In genomic region chr5:180852510-180852909, GRCh38 we compare ENCODE assay signal across 24 cellular contexts. TPM values are rescaled to one million over a fixed set of nuclear protein-coding genes. Genes with fewer than 3 reads are reported as not detected.
"Had no signal": no experiment of that assay in that cellular context is flagged by ENCODE, and none has a peak within 500 bp of the region (broad histone marks: within the 10 kb centered on the region; RNA-seq: fewer than 3 reads in every experiment).

No MANE protein-coding gene starts in this region.

- H3K4me3 Mint-ChIP-seq: endodermal cell; nephron; stimulated activated memory B cell treated with anti-CD40 and anti-IgM and Interleukin-4, amounts not matched to agents 10 μg/mL and 1 μg/mL and 100 μg/mL, for 72 hours; stimulated activated naive CD8-positive, alpha-beta T cell treated with anti-CD3 and anti-CD28 coated beads, Interleukin-15, Interleukin-2, amounts not matched to agents 100 ng/mL and 50 ng/mL, for 24 hours had no signal

- H3K9me3 ChIP-seq: colonic mucosa, psoas muscle, upper lobe of right lung had no signal

- H3K27ac Mint-ChIP-seq: endodermal cell; nephron; stimulated activated memory B cell treated with anti-CD40 and anti-IgM and Interleukin-4, amounts not matched to agents 10 μg/mL and 1 μg/mL and 100 μg/mL, for 72 hours; stimulated activated naive CD8-positive, alpha-beta T cell treated with anti-CD3 and anti-CD28 coated beads, Interleukin-15, Interleukin-2, amounts not matched to agents 100 ng/mL and 50 ng/mL, for 24 hours had no signal

- H3K4me3 ChIP-seq: colonic mucosa, gastroesophageal sphincter, lower lobe of right lung, psoas muscle, right lobe of liver, tibial nerve, upper lobe of right lung, vagina had no signal

- H3K4me1 ChIP-seq: colonic mucosa, gastroesophageal sphincter, parathyroid adenoma, psoas muscle, right lobe of liver, tibial nerve, upper lobe of right lung, vagina had no signal

- H3K27ac ChIP-seq: colonic mucosa, gastroesophageal sphincter, lower lobe of right lung, parathyroid adenoma, psoas muscle, right lobe of liver, tibial nerve, upper lobe of right lung, vagina had no signal

- DNase-seq: colonic mucosa; effector CD4-positive, alpha-beta T cell; endodermal cell; glutamatergic neuron; islet precursor cell; lower lobe of right lung; mesenchymal stem cell; midbrain; occipital lobe; psoas muscle; retina; right lobe of liver; stimulated activated CD4-positive, alpha-beta T cell treated with anti-CD3 and anti-CD28 coated beads, Interleukin-4, amount 100 ng/mL, for 1 hour; upper lobe of right lung had no signal

- ATAC-seq: gastroesophageal sphincter; left lobe of liver; lower lobe of right lung; psoas muscle; right lobe of liver; stimulated activated memory B cell treated with anti-CD40 and anti-IgM and Interleukin-4, amounts not matched to agents 10 μg/mL and 1 μg/mL and 100 μg/mL, for 72 hours; upper lobe of right lung had no signal

- H3K9ac ChIP-seq: parathyroid adenoma had no signal

- H3K27me3 Mint-ChIP-seq: stimulated activated memory B cell treated with anti-CD40 and anti-IgM and Interleukin-4, amounts not matched to agents 10 μg/mL and 1 μg/mL and 100 μg/mL, for 72 hours; stimulated activated naive CD8-positive, alpha-beta T cell treated with anti-CD3 and anti-CD28 coated beads, Interleukin-15, Interleukin-2, amounts not matched to agents 100 ng/mL and 50 ng/mL, for 24 hours had no signal

- H2AFZ ChIP-seq: parathyroid adenoma had no signal

- H3K4me1 Mint-ChIP-seq: endodermal cell, nephron had no signal

- H3K27me3 ChIP-seq: colonic mucosa, gastroesophageal sphincter, right lobe of liver, tibial nerve, upper lobe of right lung, vagina had no signal

RNA-seq across cellular contexts. Expression of gene BTNL8, which starts 46.4 kb away (rescaled TPM):
- total RNA-seq: dermis microvascular lymphatic vessel endothelial cell, endodermal cell, fibroblast of villous mesenchyme, occipital lobe, tibial nerve, vagina had no signal
